In the genomic region with DNA sequence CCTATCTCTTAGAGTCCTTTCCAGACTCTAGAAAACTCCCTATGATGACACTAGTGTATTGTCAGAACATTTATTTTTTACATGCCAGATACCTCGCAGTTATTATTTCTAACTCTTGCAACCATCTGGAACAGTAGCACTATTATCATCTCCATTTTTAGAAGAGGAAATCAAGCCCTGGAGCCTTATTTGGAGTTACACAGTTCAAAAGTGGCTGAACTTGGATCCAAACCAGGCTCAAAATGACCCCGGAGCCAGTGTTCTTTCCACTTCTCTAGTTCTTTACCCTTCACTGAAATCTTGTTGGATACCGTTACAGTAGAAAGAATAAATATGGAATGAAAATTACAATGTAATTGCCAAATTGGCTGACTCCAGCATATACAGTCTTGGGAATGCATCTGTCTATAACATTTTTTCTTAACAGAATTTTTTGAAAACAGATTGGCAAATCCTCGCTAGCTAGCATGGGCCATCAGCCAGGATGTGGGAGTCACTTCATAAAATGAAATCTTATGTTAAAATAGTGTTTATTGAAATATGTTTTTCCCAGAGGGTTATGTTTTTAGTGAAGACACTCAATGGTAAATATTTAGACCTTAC, we compare ENCODE assay signal across 19 cellular contexts.
"Had no signal": no experiment of that assay in that cellular context is flagged by ENCODE, and none has a peak within 500 bp of the region (broad histone marks: within the 10 kb centered on the region; RNA-seq: fewer than 3 reads in every experiment).

No MANE protein-coding gene starts in this region.

- H3K36me3 Mint-ChIP-seq: activated naive CD8-positive, alpha-beta T cell treated with anti-CD3 and anti-CD28 coated beads, Interleukin-2, amount 10 ng/mL, durations not matched to agents 7 days and 5 days; natural killer cell; WTC11 had no signal

- DNase-seq: activated CD4-positive, alpha-beta T cell treated with anti-CD3 and anti-CD28 coated beads, Interleukin-2, amount 50 U/mL, for 4 hours; activated CD8-positive, alpha-beta memory T cell treated with anti-CD3 and anti-CD28 coated beads for 24 hours; activated CD8-positive, alpha-beta memory T cell treated with anti-CD3 and anti-CD28 coated beads, Interleukin-2, amount 50 U/mL, for 48 hours; activated naive CD4-positive, alpha-beta T cell; activated naive CD8-positive, alpha-beta T cell treated with anti-CD3 and anti-CD28 coated beads, Interleukin-2, amount 10 ng/mL, durations not matched to agents 7 days and 5 days; activated T-cell treated with anti-CD3 and anti-CD28 coated beads, Interleukin-2, amount 50 U/mL, for 4 hours; cortex of kidney; gastrocnemius medialis; midbrain; natural killer cell; stimulated activated CD4-positive, alpha-beta T cell treated with anti-CD3 and anti-CD28 coated beads, Interleukin-1b, Interleukin-23, amount 100 ng/mL, for 48 hours; substantia nigra; T1000 had no signal

- H3K27ac Mint-ChIP-seq: activated naive CD8-positive, alpha-beta T cell treated with anti-CD3 and anti-CD28 coated beads, Interleukin-2, amount 10 ng/mL, durations not matched to agents 7 days and 5 days; activated T-helper 2 cell treated with anti-CD3 and anti-CD28 coated beads, Interferon-gamma antibody, Interleukin-2, Interleukin-4, amounts not matched to agents 10 μg/mL and 5 μg/mL and 100 μg/mL, durations not matched to agents 14 hours and 24 hours and 36 hours; natural killer cell; stimulated activated naive CD8-positive, alpha-beta T cell treated with anti-CD3 and anti-CD28 coated beads, Interleukin-15, Interleukin-2, amounts not matched to agents 100 ng/mL and 50 ng/mL, for 24 hours; WTC11 had no signal

- H3K4me3 ChIP-seq: gastrocnemius medialis, prostate gland, tibial nerve had no signal

- H3K27ac ChIP-seq: epithelial cell of prostate, gastrocnemius medialis, prostate gland, tibial nerve had no signal

- ATAC-seq: activated T-cell treated with anti-CD3 and anti-CD28 coated beads, Interleukin-2, amount 50 U/mL, for 4 hours; gastrocnemius medialis; natural killer cell; WTC11 had no signal

- H3K27me3 ChIP-seq: gastrocnemius medialis, tibial nerve had no signal

- H3K4me3 Mint-ChIP-seq: activated naive CD8-positive, alpha-beta T cell treated with anti-CD3 and anti-CD28 coated beads, Interleukin-2, amount 10 ng/mL, durations not matched to agents 7 days and 5 days; activated T-cell treated with anti-CD3 and anti-CD28 coated beads, Interleukin-2, amount 50 U/mL, for 4 hours; natural killer cell; stimulated activated naive CD8-positive, alpha-beta T cell treated with anti-CD3 and anti-CD28 coated beads, Interleukin-15, Interleukin-2, amounts not matched to agents 100 ng/mL and 50 ng/mL, for 24 hours; WTC11 had no signal

- H3K4me1 ChIP-seq: gastrocnemius medialis, prostate gland had no signal

- H3K36me3 ChIP-seq: gastrocnemius medialis, prostate gland, tibial nerve had no signal

- H3K9me3 Mint-ChIP-seq: activated naive CD8-positive, alpha-beta T cell treated with anti-CD3 and anti-CD28 coated beads, Interleukin-2, amount 10 ng/mL, durations not matched to agents 7 days and 5 days; activated T-cell treated with anti-CD3 and anti-CD28 coated beads, Interleukin-2, amount 50 U/mL, for 4 hours; activated T-helper 2 cell treated with anti-CD3 and anti-CD28 coated beads, Interferon-gamma antibody, Interleukin-2, Interleukin-4, amounts not matched to agents 10 μg/mL and 5 μg/mL and 100 μg/mL, durations not matched to agents 14 hours and 24 hours and 36 hours; natural killer cell; stimulated activated naive CD8-positive, alpha-beta T cell treated with anti-CD3 and anti-CD28 coated beads, Interleukin-15, Interleukin-2, amounts not matched to agents 100 ng/mL and 50 ng/mL, for 24 hours; WTC11 had no signal

- H3K9me3 ChIP-seq: prostate gland, tibial nerve had no signal
